In genomic region chr4:13653356-13653755, GRCh38 we compare ENCODE assay signal across 16 cellular contexts.
"Had no signal": no experiment of that assay in that cellular context is flagged by ENCODE, and none has a peak within 500 bp of the region (broad histone marks: within the 10 kb centered on the region; RNA-seq: fewer than 3 reads in every experiment).

No MANE protein-coding gene starts in this region.

- H3K27me3 ChIP-seq: colonic mucosa, dorsolateral prefrontal cortex, suprapubic skin, tibial nerve had no signal

- H3K27ac ChIP-seq: colonic mucosa, skin epidermis, stomach, suprapubic skin had no signal

- H3K4me1 ChIP-seq: colonic mucosa had no signal

- H3K36me3 ChIP-seq: colonic mucosa, stomach, suprapubic skin, tibial nerve had no signal

- H3K9me3 Mint-ChIP-seq: activated B cell treated with CpG ODN at 0.5 μM for 24 hours; activated T-cell treated with anti-CD3 and anti-CD28 coated beads, Interleukin-2, amount 50 U/mL, for 24 hours; activated T-helper 17 cell treated with anti-CD3 and anti-CD28 coated beads, Interleukin-2, amount 50 U/mL, for 72 hours; effector memory CD8-positive, alpha-beta T cell; natural killer cell; stimulated activated effector memory CD8-positive, alpha-beta T cell treated with anti-CD3 and anti-CD28 coated beads, Interleukin-12 subunit alpha, Interleukin-12 subunit beta, amount 100 ng/mL, for 72 hours had no signal

- H3K9me3 ChIP-seq: colonic mucosa, stomach, suprapubic skin, tibial nerve had no signal

- FAIRE-seq: bronchial epithelial cell, frontal cortex had no signal

- H3K36me3 Mint-ChIP-seq: activated naive CD8-positive, alpha-beta T cell; natural killer cell; stimulated activated effector memory CD8-positive, alpha-beta T cell treated with anti-CD3 and anti-CD28 coated beads, Interleukin-12 subunit alpha, Interleukin-12 subunit beta, amount 100 ng/mL, for 72 hours had no signal

- H3K27ac Mint-ChIP-seq: activated B cell treated with CpG ODN at 0.5 μM for 24 hours; activated CD4-positive, alpha-beta T cell treated with anti-CD3 and anti-CD28 coated beads for 36 hours; activated naive CD8-positive, alpha-beta T cell; activated T-cell treated with anti-CD3 and anti-CD28 coated beads, Interleukin-2, amount 50 U/mL, for 24 hours; activated T-helper 17 cell treated with anti-CD3 and anti-CD28 coated beads, Interleukin-2, amount 50 U/mL, for 72 hours; stimulated activated effector memory CD8-positive, alpha-beta T cell treated with anti-CD3 and anti-CD28 coated beads, Interleukin-12 subunit alpha, Interleukin-12 subunit beta, amount 100 ng/mL, for 72 hours had no signal
